ENCODE assay signal across 9 cellular contexts in the genomic region with DNA sequence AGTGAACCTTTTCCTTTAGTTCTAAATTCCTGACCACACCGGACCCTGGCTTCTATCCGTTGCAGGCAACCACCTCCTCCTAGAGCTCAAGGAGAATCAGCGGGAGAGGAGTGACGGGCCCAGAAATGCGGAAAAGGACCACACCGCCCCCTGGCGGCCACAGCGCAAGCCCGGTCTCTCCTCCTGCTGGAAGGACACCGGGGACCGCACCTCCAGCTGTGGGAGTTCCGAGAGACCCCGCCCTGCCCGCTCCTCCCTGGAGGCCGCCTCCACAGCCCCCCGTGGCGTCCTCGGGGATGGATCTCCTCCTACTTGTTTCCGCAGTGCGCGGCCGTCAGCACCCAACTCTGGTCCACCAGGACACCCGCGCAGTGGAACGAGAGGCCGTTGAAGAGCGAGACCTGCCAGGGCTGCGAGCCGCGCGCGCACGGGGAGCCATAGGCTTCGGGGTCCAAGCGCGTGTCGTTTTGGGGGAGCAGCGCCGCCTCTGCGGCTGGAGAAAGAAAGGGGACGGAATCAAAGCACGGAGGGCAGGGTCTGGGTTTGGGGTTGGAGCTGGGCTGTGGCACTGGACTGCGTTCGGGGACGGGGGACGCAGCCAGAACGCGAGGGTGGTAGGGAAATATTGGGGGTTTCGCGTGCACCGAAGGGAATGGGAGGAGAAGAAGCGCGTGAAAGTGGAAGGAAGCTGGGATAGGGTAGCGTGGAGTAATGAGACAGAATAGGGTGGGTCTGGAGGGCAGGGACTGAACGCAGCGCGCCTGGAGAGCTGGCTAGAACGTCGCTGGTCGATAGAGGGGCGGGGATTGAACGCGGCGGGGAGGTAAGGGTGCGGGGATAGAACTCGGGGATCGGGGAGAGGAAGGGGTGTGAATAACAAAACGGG. TPM values are rescaled to one million over a fixed set of nuclear protein-coding genes. Genes with fewer than 3 reads are reported as not detected.
A peak's percentile ranks its signal among the peaks of the same experiment; 100 is the strongest.
DNase-seq lines count a peak whose midpoint lies in the region; ATAC-seq, FAIRE-seq and TF ChIP-seq lines count a peak whose summit lies in the region.
"Had no signal": no experiment of that assay in that cellular context is flagged by ENCODE, and none has a peak within 500 bp of the region (broad histone marks: within the 10 kb centered on the region; RNA-seq: fewer than 3 reads in every experiment).

No MANE protein-coding gene starts in this region.

- H3K36me3 ChIP-seq in Caco-2 (ENCODE audit: control insufficient read depth, insufficient read depth, low read length), result no peaks in the 10 kb centered on the region
- H3K36me3 ChIP-seq in HUES48 (ENCODE audit: control insufficient read depth, insufficient read depth, low read length), result no peaks in the 10 kb centered on the region
- H3K36me3 ChIP-seq in SU-DHL-6 (ENCODE audit: low read length), result no peaks in the 10 kb centered on the region
- no peaks in the 10 kb centered on the region for H3K36me3 ChIP-seq in bronchial epithelial cell (ENCODE audit: control insufficient read depth, insufficient read depth, low read length)

- intact Hi-C loops in Caco-2 (cut with micrococcal nuclease; ENCODE audit: unreplicated experiment), result no loop called here

- H3K4me3 Mint-ChIP-seq in Caco-2 (ENCODE audit: unreplicated experiment), result peak overlapping the region; percentile 59
- H3K4me3 Mint-ChIP-seq: T-helper 1 cell treated with Interleukin-12 subunit alpha and Interleukin-12 subunit beta and Interleukin-4 antibody, amounts not matched to agents 30 μg/mL and 1 μg/mL, for 36 hours had no signal

- CTCF ChIA-PET in Caco-2 (lab: Charles Lee), result interaction anchor here (0.6 to 1.0 kb wide), 3 partner anchors 16 to 177 kb away, joined by 3 to 4 read pairs (median 3); no protein-coding TSS in a partner anchor

- peaks cover 5% of the 10 kb centered on the region for H3K27me3 ChIP-seq in Caco-2 (replicated peaks; ENCODE audit: control insufficient read depth, insufficient read depth, low read length)
- H3K27me3 ChIP-seq in HUES48 (ENCODE audit: control insufficient read depth, insufficient read depth, low read length), result peaks cover 35% of the 10 kb centered on the region
- no peaks in the 10 kb centered on the region for H3K27me3 ChIP-seq in SU-DHL-6 (ENCODE audit: low read length)
- H3K27me3 ChIP-seq in bronchial epithelial cell (ENCODE audit: control insufficient read depth, insufficient read depth, low read length), result peaks cover 1% of the 10 kb centered on the region

- H3K4me1 Mint-ChIP-seq in Caco-2 (ENCODE audit: low read depth, unreplicated experiment), result no peaks in the 10 kb centered on the region

- H3K4me2 ChIP-seq in SU-DHL-6 (ENCODE audit: low read depth, low read length, poor library complexity, severe bottlenecking), result no peak overlapping the region

- H3F3A ChIP-seq in SU-DHL-6 (ENCODE audit: insufficient read depth), result no peaks in the 10 kb centered on the region

- POLR2A ChIA-PET in Caco-2 (lab: Charles Lee), result no interaction called here

- no peaks in the 10 kb centered on the region for H3K36me3 Mint-ChIP-seq in Caco-2 (ENCODE audit: insufficient read depth, unreplicated experiment)

- no peaks in the 10 kb centered on the region for H4K20me1 ChIP-seq in SU-DHL-6 (ENCODE audit: low read depth, low read length)

- no peaks in the 10 kb centered on the region for H3K9me3 Mint-ChIP-seq in Caco-2 (ENCODE audit: unreplicated experiment)
- H3K9me3 Mint-ChIP-seq: T-helper 1 cell treated with Interleukin-12 subunit alpha and Interleukin-12 subunit beta and Interleukin-4 antibody, amounts not matched to agents 30 μg/mL and 1 μg/mL, for 36 hours had no signal

- H3K27ac Mint-ChIP-seq in Caco-2 (ENCODE audit: unreplicated experiment), result no peak overlapping the region
- H3K27ac Mint-ChIP-seq: T-helper 1 cell treated with Interleukin-12 subunit alpha and Interleukin-12 subunit beta and Interleukin-4 antibody, amounts not matched to agents 30 μg/mL and 1 μg/mL, for 36 hours had no signal

- H3K27ac ChIP-seq in HUES48 (ENCODE audit: low read depth, low read length) (no peak overlapping the region), SU-DHL-6 (ENCODE audit: low read depth, low read length) (no peak overlapping the region)

- peaks cover 27% of the 10 kb centered on the region for H3K27me3 Mint-ChIP-seq in Caco-2 (ENCODE audit: insufficient read depth, unreplicated experiment)

- H3K4me3 ChIP-seq in Caco-2 (ENCODE audit: low read depth, low read length), result no peak overlapping the region
- H3K4me3 ChIP-seq in HUES48 (ENCODE audit: low read depth, low read length), result peak overlapping the region; percentile 74
- H3K4me3 ChIP-seq in SU-DHL-6 (ENCODE audit: insufficient read depth, low read length, poor library complexity, severe bottlenecking), result no peak overlapping the region
- peak overlapping the region; percentile 33 for H3K4me3 ChIP-seq in bronchial epithelial cell (ENCODE audit: low read depth, low read length)

- H3K9ac ChIP-seq in HUES48 (ENCODE audit: low read depth, low read length), result no peak overlapping the region; the same call in 1 of the 2 replicates
- no peak overlapping the region for H3K9ac ChIP-seq in SU-DHL-6 (ENCODE audit: low read length)

- TF ChIP-seq CTCF in Caco-2 (IDR thresholded peaks at IDR 0.05; ENCODE audit: insufficient read depth in 1 of 2, low read depth in 1 of 2, low read length in 1 of 2, severe bottlenecking in 1 of 2, unreplicated experiment in 1 of 2), result peak; percentile 41 to 42
- TF ChIP-seq CTCF in SU-DHL-6 (IDR thresholded peaks at IDR 0.05; ENCODE audit: insufficient read depth, low read length, poor library complexity, severe bottlenecking), result peak; percentile 38
- TF ChIP-seq CTCF in bronchial epithelial cell (IDR thresholded peaks at IDR 0.05; ENCODE audit: insufficient read depth, low read length, severe bottlenecking), result peak; percentile 96

- FAIRE-seq in bronchial epithelial cell (lab: Jason Lieb, UNC), result no peak

- H2AFZ ChIP-seq in SU-DHL-6 (ENCODE audit: low read depth, low read length, severe bottlenecking), result no peak overlapping the region

- 0 out of 2 replicates have a peak, but pooled peaks cover 4% of the 10 kb centered on the region for H3K4me1 ChIP-seq in Caco-2
- H3K4me1 ChIP-seq in HUES48 (ENCODE audit: control insufficient read depth, insufficient read depth, low read length), result peaks cover 4% of the 10 kb centered on the region

- no peaks in the 10 kb centered on the region for H3K9me2 ChIP-seq in SU-DHL-6 (replicated peaks; ENCODE audit: insufficient read depth, low read length)

- no peaks in the 10 kb centered on the region for H3K9me3 ChIP-seq in Caco-2
- no peaks in the 10 kb centered on the region for H3K9me3 ChIP-seq in HUES48 (ENCODE audit: control insufficient read depth, insufficient read depth, low read length)
- no peaks in the 10 kb centered on the region for H3K9me3 ChIP-seq in SU-DHL-6 (ENCODE audit: insufficient read depth, low read length)

- peak; percentile 52 to 54 for DNase-seq in Caco-2
- DNase-seq in bronchial epithelial cell (ENCODE audit: low read depth), result peak; percentile 43
- DNase-seq in kidney tubule cell (ENCODE audit: low spot score), result peak; percentile 56
- DNase-seq in stimulated activated CD4-positive, alpha-beta T cell treated with anti-CD3 and anti-CD28 coated beads, Interleukin-2, amount 100 ng/mL, for 4 hours (ENCODE audit: low read depth), result peak; percentile 26

- BruUV-seq in Caco-2 (replicated peaks; lab: Mats Ljungman, UMichigan), result no TSS peak

- H3K79me2 ChIP-seq in SU-DHL-6 (ENCODE audit: insufficient read depth, low read length), result no peaks in the 10 kb centered on the region

- ATAC-seq in HG03521 (IDR thresholded peaks at IDR 0.05; ENCODE audit: unreplicated experiment), result no peak
- no peak for ATAC-seq in GM21786 (IDR thresholded peaks at IDR 0.05; ENCODE audit: unreplicated experiment)

RNA-seq across cellular contexts. Expression of gene KLK10, which starts 2.5 kb away (rescaled TPM):
- not detected in 2 replicates for total RNA-seq in Caco-2 (2022)
- total RNA-seq in bronchial epithelial cell, result 6.6 and 28.0 TPM in 2 replicates

RNA-seq across cellular contexts. Expression of gene KLK11, which starts 9.4 kb away (rescaled TPM):
- total RNA-seq in Caco-2 (2022) (not detected in 2 replicates), bronchial epithelial cell (1.6 and 52.0 TPM in 2 replicates)

RNA-seq across cellular contexts. Expression of gene KLK8, which starts 15.6 kb away (rescaled TPM):
- total RNA-seq in Caco-2 (2022) (1.7 TPM in 1 of 2 replicates, not detected in the other), bronchial epithelial cell (7.6 and 91.1 TPM in 2 replicates)

RNA-seq across cellular contexts. Expression of gene KLK12, which starts 17.8 kb away (rescaled TPM):
- not detected in 2 replicates for total RNA-seq in Caco-2 (2022)
- total RNA-seq in bronchial epithelial cell, result 26.1 TPM in 1 of 2 replicates, not detected in the other

RNA-seq across cellular contexts. Expression of gene KLK7, which starts 33.3 kb away (rescaled TPM):
- total RNA-seq in Caco-2 (2022), result not detected in 2 replicates
- total RNA-seq in bronchial epithelial cell, result 3.9 and 20.0 TPM in 2 replicates

Comparison
In these comparisons a context has a peak if more than half of its experiments do, and no peak if none do; other contexts are left out.
1. H3K4me3 ChIP-seq: peak in HUES48 (single experiment) and bronchial epithelial cell (single experiment); none in Caco-2 (single experiment) and SU-DHL-6 (single experiment).
2. CTCF ChIP-seq: peak in every context shown above with its lines; median percentile 96 in bronchial epithelial cell; 42 in Caco-2; 38 in SU-DHL-6.
3. Peak in every context shown above with its lines, with median percentiles within 50 percentile points of each other: DNase-seq.